Comparison of ENCODE assay signal across 22 cellular contexts in the genomic region with DNA sequence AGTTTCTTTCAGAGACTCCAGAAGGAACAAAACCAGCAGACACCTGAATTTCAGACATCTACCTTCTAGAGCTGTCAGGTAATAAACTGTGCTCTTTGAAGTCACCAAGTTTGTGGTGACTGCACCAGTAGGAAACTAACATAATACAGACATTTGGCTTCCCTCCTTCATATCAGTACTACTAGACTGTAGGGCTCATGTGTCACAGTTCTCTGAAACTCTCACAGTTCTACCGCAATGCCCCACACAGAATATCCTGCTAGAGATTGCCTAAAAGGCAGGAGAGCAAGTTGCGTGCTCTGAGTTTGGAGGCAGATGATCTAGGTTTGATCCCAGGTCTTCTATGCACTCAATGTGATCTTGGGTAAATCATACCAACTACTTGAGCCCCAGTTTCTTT.
DNase-seq lines count a peak whose midpoint lies in the region; ATAC-seq lines count a peak whose summit lies in the region.
"Had no signal": no experiment of that assay in that cellular context is flagged by ENCODE, and none has a peak within 500 bp of the region (broad histone marks: within the 10 kb centered on the region; RNA-seq: fewer than 3 reads in every experiment).

No MANE protein-coding gene starts in this region.

- H3K9me3 ChIP-seq in esophagus (ENCODE audit: control insufficient read depth in 2 of 2, insufficient read depth in 1 of 2, low read depth in 1 of 2, low read length in 1 of 2): no peaks in the 10 kb centered on the region
- H3K9me3 ChIP-seq: BE2C had no signal

- no peak overlapping the region for H3K4me3 ChIP-seq in esophagus (ENCODE audit: low read depth in 1 of 2, low read length in 2 of 2)
- H3K4me3 ChIP-seq: GM12878 had no signal

- H3K4me1 ChIP-seq in esophagus (ENCODE audit: control insufficient read depth in 2 of 2, insufficient read depth in 2 of 2, low read length in 1 of 2): peaks cover 2 to 19% of the 10 kb centered on the region in 2 donors

- H3K27me3 Mint-ChIP-seq in activated T-cell treated with anti-CD3 and anti-CD28 coated beads, Interleukin-2, amount 50 U/mL, for 72 hours (ENCODE audit: low read depth): no peaks in the 10 kb centered on the region
- no peaks in the 10 kb centered on the region for H3K27me3 Mint-ChIP-seq in stimulated activated naive CD8-positive, alpha-beta T cell treated with anti-CD3 and anti-CD28 coated beads, Interleukin-15, amount 100 ng/mL, for 72 hours

- H3K9me3 Mint-ChIP-seq in activated T-cell treated with anti-CD3 and anti-CD28 coated beads, Interleukin-2, amount 50 U/mL, for 72 hours: no peaks in the 10 kb centered on the region
- peaks cover 0 to 7% of the 10 kb centered on the region in 2 donors for H3K9me3 Mint-ChIP-seq in stimulated activated naive CD8-positive, alpha-beta T cell treated with anti-CD3 and anti-CD28 coated beads, Interleukin-15, amount 100 ng/mL, for 72 hours
- H3K9me3 Mint-ChIP-seq in stimulated activated effector memory CD8-positive, alpha-beta T cell treated with anti-CD3 and anti-CD28 coated beads, Interleukin-12 subunit alpha, Interleukin-12 subunit beta, amount 100 ng/mL, for 72 hours: no peaks in the 10 kb centered on the region
- H3K9me3 Mint-ChIP-seq: CD4-positive, CD25-positive, alpha-beta regulatory T cell; CD8-positive, alpha-beta memory T cell; HFFc6 had no signal

- no peak overlapping the region for H3K4me3 Mint-ChIP-seq in activated T-cell treated with anti-CD3 and anti-CD28 coated beads, Interleukin-2, amount 50 U/mL, for 72 hours
- H3K4me3 Mint-ChIP-seq in stimulated activated naive CD8-positive, alpha-beta T cell treated with anti-CD3 and anti-CD28 coated beads, Interleukin-15, amount 100 ng/mL, for 72 hours: no peak overlapping the region
- no peak overlapping the region for H3K4me3 Mint-ChIP-seq in stimulated activated effector memory CD8-positive, alpha-beta T cell treated with anti-CD3 and anti-CD28 coated beads, Interleukin-12 subunit alpha, Interleukin-12 subunit beta, amount 100 ng/mL, for 72 hours
- H3K4me3 Mint-ChIP-seq: CD4-positive, CD25-positive, alpha-beta regulatory T cell; CD8-positive, alpha-beta memory T cell; HFFc6 had no signal

- H3K36me3 ChIP-seq in esophagus (ENCODE audit: control insufficient read depth in 2 of 2, insufficient read depth in 2 of 2, low read length in 1 of 2): no peaks in the 10 kb centered on the region
- H3K36me3 ChIP-seq: BE2C had no signal

- H3K4me1 Mint-ChIP-seq in activated T-cell treated with anti-CD3 and anti-CD28 coated beads, Interleukin-2, amount 50 U/mL, for 72 hours (ENCODE audit: low read depth): peaks cover 34% of the 10 kb centered on the region
- peaks cover 32% of the 10 kb centered on the region for H3K4me1 Mint-ChIP-seq in stimulated activated naive CD8-positive, alpha-beta T cell treated with anti-CD3 and anti-CD28 coated beads, Interleukin-15, amount 100 ng/mL, for 72 hours
- H3K4me1 Mint-ChIP-seq in stimulated activated effector memory CD8-positive, alpha-beta T cell treated with anti-CD3 and anti-CD28 coated beads, Interleukin-12 subunit alpha, Interleukin-12 subunit beta, amount 100 ng/mL, for 72 hours: peaks cover 24% of the 10 kb centered on the region

- no peak for DNase-seq in activated T-cell treated with anti-CD3 and anti-CD28 coated beads, Interleukin-2, amount 50 U/mL, for 72 hours
- no peak for DNase-seq in activated T-cell treated with anti-CD3 and anti-CD28 coated beads, Interleukin-2, amount 50 U/mL, for 48 hours
- no peak for DNase-seq in stimulated activated naive CD8-positive, alpha-beta T cell treated with anti-CD3 and anti-CD28 coated beads, Interleukin-15, amount 100 ng/mL, for 72 hours
- DNase-seq in stimulated activated naive CD8-positive, alpha-beta T cell treated with anti-CD3 and anti-CD28 coated beads, Interleukin-15, Interleukin-2, amounts not matched to agents 100 U/mL and 50 U/mL, for 24 hours: no peak
- DNase-seq in stimulated activated effector memory CD8-positive, alpha-beta T cell treated with anti-CD3 and anti-CD28 coated beads, Interleukin-12 subunit alpha, Interleukin-12 subunit beta, amount 100 ng/mL, for 72 hours (ENCODE audit: low spot score in 2 of 2): no peak
- DNase-seq in NCI-H1694 treated with DMSO at 0.1 percent for 48 hours (lab: John Stamatoyannopoulos, UW): no peak
- DNase-seq: ACHN; BE2C; C1 segment of cervical spinal cord; CD4-positive, CD25-positive, alpha-beta regulatory T cell; CD8-positive, alpha-beta memory T cell; COR-L47; DMS 273 treated with DMSO at 0.1 percent for 48 hours; DMS53; DND-41; EL; GOT3; H7; HFFc6 had no signal

- H3K27ac ChIP-seq in esophagus (ENCODE audit: low read depth in 2 of 2, low read length in 1 of 2): peak overlapping the region; percentile 35 to 57

- WGBS in esophagus, 2 donors: 95 to 97% methylated on average over 2 of the region's 2 CpGs

- H3K27me3 ChIP-seq in esophagus (ENCODE audit: control insufficient read depth in 1 of 2, insufficient read depth in 2 of 2, low read length in 2 of 2): no peaks in the 10 kb centered on the region
- H3K27me3 ChIP-seq: BE2C had no signal

- H3K27ac Mint-ChIP-seq in activated T-cell treated with anti-CD3 and anti-CD28 coated beads, Interleukin-2, amount 50 U/mL, for 72 hours: no peak overlapping the region
- H3K27ac Mint-ChIP-seq in stimulated activated naive CD8-positive, alpha-beta T cell treated with anti-CD3 and anti-CD28 coated beads, Interleukin-15, amount 100 ng/mL, for 72 hours: no peak overlapping the region
- no peak overlapping the region for H3K27ac Mint-ChIP-seq in stimulated activated effector memory CD8-positive, alpha-beta T cell treated with anti-CD3 and anti-CD28 coated beads, Interleukin-12 subunit alpha, Interleukin-12 subunit beta, amount 100 ng/mL, for 72 hours
- H3K27ac Mint-ChIP-seq: CD4-positive, CD25-positive, alpha-beta regulatory T cell; HFFc6 had no signal

- peak; percentile 69 to 70 for ATAC-seq in activated T-cell treated with anti-CD3 and anti-CD28 coated beads, Interleukin-2, amount 50 U/mL, for 72 hours (replicated peaks in 1 of 2)
- ATAC-seq in stimulated activated naive CD8-positive, alpha-beta T cell treated with anti-CD3 and anti-CD28 coated beads, Interleukin-15, amount 100 ng/mL, for 72 hours: peak; percentile 32
- no peak for ATAC-seq in stimulated activated naive CD8-positive, alpha-beta T cell treated with anti-CD3 and anti-CD28 coated beads, Interleukin-15, Interleukin-2, amounts not matched to agents 100 U/mL and 50 U/mL, for 24 hours
- peak; percentile 44 for ATAC-seq in stimulated activated effector memory CD8-positive, alpha-beta T cell treated with anti-CD3 and anti-CD28 coated beads, Interleukin-12 subunit alpha, Interleukin-12 subunit beta, amount 100 ng/mL, for 72 hours
- no peak for ATAC-seq in HG02981 (IDR thresholded peaks at IDR 0.05; ENCODE audit: unreplicated experiment)
- ATAC-seq: GM12878 had no signal

- no peaks in the 10 kb centered on the region for H3K36me3 Mint-ChIP-seq in activated T-cell treated with anti-CD3 and anti-CD28 coated beads, Interleukin-2, amount 50 U/mL, for 72 hours (ENCODE audit: insufficient read depth in 2 of 2)
- no peaks in the 10 kb centered on the region for H3K36me3 Mint-ChIP-seq in stimulated activated effector memory CD8-positive, alpha-beta T cell treated with anti-CD3 and anti-CD28 coated beads, Interleukin-12 subunit alpha, Interleukin-12 subunit beta, amount 100 ng/mL, for 72 hours
- H3K36me3 Mint-ChIP-seq: CD4-positive, CD25-positive, alpha-beta regulatory T cell; CD8-positive, alpha-beta memory T cell had no signal

Comparison
In these comparisons a context has a peak if more than half of its experiments do, and no peak if none do; other contexts are left out.
1. ATAC-seq: peak in activated T-cell treated with anti-CD3 and anti-CD28 coated beads, Interleukin-2, amount 50 U/mL, for 72 hours (2 of 2), stimulated activated naive CD8-positive, alpha-beta T cell treated with anti-CD3 and anti-CD28 coated beads, Interleukin-15, amount 100 ng/mL, for 72 hours (single experiment) and stimulated activated effector memory CD8-positive, alpha-beta T cell treated with anti-CD3 and anti-CD28 coated beads, Interleukin-12 subunit alpha, Interleukin-12 subunit beta, amount 100 ng/mL, for 72 hours (single experiment); none in stimulated activated naive CD8-positive, alpha-beta T cell treated with anti-CD3 and anti-CD28 coated beads, Interleukin-15, Interleukin-2, amounts not matched to agents 100 U/mL and 50 U/mL, for 24 hours (single experiment) and HG02981 (single experiment).